In genomic region chr3:33115024-33115768, GRCh38 we compare ENCODE assay signal across 8 cellular contexts. TPM values are rescaled to one million over a fixed set of nuclear protein-coding genes. Genes with fewer than 3 reads are reported as not detected.
DNase-seq lines count a peak whose midpoint lies in the region; ATAC-seq and TF ChIP-seq lines count a peak whose summit lies in the region.

No MANE protein-coding gene starts in this region.

- intact Hi-C loops in PC-9 (cut with micrococcal nuclease; ENCODE audit: unreplicated experiment), result loop anchor here (2.0 to 5.0 kb wide), 2 partner anchors 168 to 326 kb away; partner anchors contain the start of gene UBP1

- H3K4me3 Mint-ChIP-seq in stimulated activated naive B cell treated with anti-CD40 and anti-IgM and Interleukin-4, amounts not matched to agents 10 μg/mL and 1 μg/mL and 100 μg/mL, for 72 hours, result peak overlapping the region; percentile 89 to 94

- TF ChIP-seq CTCF in PC-9 (conservative IDR thresholded peaks at IDR 0.05) (no peak), choroid plexus epithelial cell (conservative IDR thresholded peaks at IDR 0.05; ENCODE audit: low read depth, low read length) (no peak)

- H3K4me2 ChIP-seq in PC-9, result peak overlapping the region; percentile 87

- peak in 1 of 2 donors; percentile 16 for ATAC-seq in stimulated activated naive B cell treated with anti-CD40 and anti-IgM and Interleukin-4, amounts not matched to agents 10 μg/mL and 1 μg/mL and 100 μg/mL, for 72 hours (replicated peaks)
- no peak for ATAC-seq in GM18520 (IDR thresholded peaks at IDR 0.05; ENCODE audit: unreplicated experiment)

- H3K36me3 ChIP-seq in PC-9 (ENCODE audit: low read depth), result no peaks in the 10 kb centered on the region

- H3K9me3 Mint-ChIP-seq in stimulated activated naive B cell treated with anti-CD40 and anti-IgM and Interleukin-4, amounts not matched to agents 10 μg/mL and 1 μg/mL and 100 μg/mL, for 72 hours, result no peaks in the 10 kb centered on the region

- H3F3A ChIP-seq in PC-9 (ENCODE audit: insufficient read depth, low read depth), result peaks cover 3% of the 10 kb centered on the region

- H3K36me3 Mint-ChIP-seq in stimulated activated naive B cell treated with anti-CD40 and anti-IgM and Interleukin-4, amounts not matched to agents 10 μg/mL and 1 μg/mL and 100 μg/mL, for 72 hours, result peaks cover 0 to 21% of the 10 kb centered on the region in 2 donors

- DNase-seq in NCI-H82 (lab: John Stamatoyannopoulos, UW) (peak; percentile 21), NCI-H82 treated with DMSO at 0.1 percent for 48 hours (lab: John Stamatoyannopoulos, UW; ENCODE audit: unreplicated experiment) (no peak), PC-9 (peak; percentile 50 to 74), choroid plexus epithelial cell (ENCODE audit: low read depth) (peak; percentile 92), DMS53 (lab: John Stamatoyannopoulos, UW) (no peak)
- DNase-seq in stimulated activated naive B cell treated with anti-CD40 and anti-IgM and Interleukin-4, amounts not matched to agents 10 μg/mL and 1 μg/mL and 100 μg/mL, for 72 hours, result no peak

- H3K4me1 ChIP-seq in PC-9 (replicated peaks; ENCODE audit: insufficient read depth), result 0 out of 2 replicates have a peak, but pooled peaks cover 7% of the 10 kb centered on the region

- peaks cover 27 to 56% of the 10 kb centered on the region in 2 donors for H3K4me1 Mint-ChIP-seq in stimulated activated naive B cell treated with anti-CD40 and anti-IgM and Interleukin-4, amounts not matched to agents 10 μg/mL and 1 μg/mL and 100 μg/mL, for 72 hours

- POLR2A ChIA-PET in PC-9 (lab: Charles Lee; ENCODE audit: unreplicated experiment), result interaction anchor here (0.7 kb wide), 1 partner anchor 10 kb away, joined by 9 read pairs; no protein-coding TSS in a partner anchor

- 0 out of 2 replicates have a peak, but pooled peaks cover 14% of the 10 kb centered on the region for H3K79me2 ChIP-seq in PC-9 (ENCODE audit: low read depth)

- H3K27ac Mint-ChIP-seq in stimulated activated naive B cell treated with anti-CD40 and anti-IgM and Interleukin-4, amounts not matched to agents 10 μg/mL and 1 μg/mL and 100 μg/mL, for 72 hours, result peak overlapping the region; percentile 81

- peak overlapping the region; percentile 72 for H3K27ac ChIP-seq in PC-9
- H3K27ac ChIP-seq in layer of hippocampus (ENCODE audit: low read depth, low read length), result peak overlapping the region; percentile 96

- H3K27me3 ChIP-seq in PC-9 (ENCODE audit: insufficient read depth, low read depth), result no peaks in the 10 kb centered on the region
- H3K27me3 ChIP-seq in layer of hippocampus (ENCODE audit: control insufficient read depth, insufficient read depth, low read length), result no peaks in the 10 kb centered on the region

- CTCF ChIA-PET in PC-9 (lab: Charles Lee), result interaction anchor here (2.2 kb wide), 1 partner anchor 257 kb away, joined by 7 read pairs; no protein-coding TSS in a partner anchor

- H3K9me2 ChIP-seq in PC-9 (ENCODE audit: insufficient read depth), result no peaks in the 10 kb centered on the region

- TSS peak; percentile 28 for BruUV-seq in PC-9 (replicated peaks; lab: Mats Ljungman, UMichigan)

- no peaks in the 10 kb centered on the region for H3K27me3 Mint-ChIP-seq in stimulated activated naive B cell treated with anti-CD40 and anti-IgM and Interleukin-4, amounts not matched to agents 10 μg/mL and 1 μg/mL and 100 μg/mL, for 72 hours

- no peak overlapping the region for H2AFZ ChIP-seq in PC-9

- H4K20me1 ChIP-seq in PC-9 (ENCODE audit: insufficient read depth), result no peaks in the 10 kb centered on the region

- no peaks in the 10 kb centered on the region for H3K9me3 ChIP-seq in PC-9 (ENCODE audit: insufficient read depth, low read depth)

- H3K4me3 ChIP-seq in PC-9 (peak overlapping the region; percentile 73; the same call in 1 of the 2 replicates), choroid plexus epithelial cell (ENCODE audit: low read depth, low read length) (peak overlapping the region; percentile 77)

RNA-seq across cellular contexts. Expression of gene CRTAP, which starts 1.4 kb away (rescaled TPM):
- total RNA-seq in PC-9 (2021), result 121 and 134 TPM in 2 replicates

RNA-seq across cellular contexts. Expression of gene GLB1, which starts 18.2 kb away (rescaled TPM):
- 57.0 and 67.0 TPM in 2 replicates for total RNA-seq in PC-9 (2021)

RNA-seq across cellular contexts. Expression of gene TMPPE, which starts 18.2 kb away (rescaled TPM):
- 5.4 and 6.2 TPM in 2 replicates for total RNA-seq in PC-9 (2021)

Comparison
In these comparisons a context has a peak if more than half of its experiments do, and no peak if none do; other contexts are left out.
1. DNase-seq: peak in NCI-H82 (single experiment), PC-9 (2 of 2) and choroid plexus epithelial cell (single experiment); none in NCI-H82 treated with DMSO at 0.1 percent for 48 hours (single experiment), stimulated activated naive B cell treated with anti-CD40 and anti-IgM and Interleukin-4, amounts not matched to agents 10 μg/mL and 1 μg/mL and 100 μg/mL, for 72 hours (single experiment) and DMS53 (single experiment).